3 cellular contexts compared by ENCODE assay signal in the genomic region with DNA sequence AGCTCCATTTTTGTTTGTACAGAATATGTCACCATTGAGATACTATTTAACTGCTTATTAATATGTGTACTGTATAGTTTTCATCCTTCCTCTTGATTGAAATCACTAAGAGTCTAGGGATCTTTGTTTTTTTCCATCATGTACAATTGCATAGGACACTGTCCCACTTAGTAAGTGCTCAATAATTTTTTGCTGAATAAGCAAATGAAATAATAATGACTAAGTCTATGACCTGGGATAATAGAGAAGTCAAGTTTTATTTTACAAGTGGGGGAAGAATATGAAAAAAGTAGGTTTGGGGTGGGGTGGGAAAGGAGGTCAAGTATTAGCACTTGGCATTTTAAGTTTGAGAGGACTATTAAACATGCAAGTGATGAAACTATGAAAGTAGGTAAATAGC.
TF ChIP-seq lines count a peak whose summit lies in the region.

No MANE protein-coding gene starts in this region.

TF ChIP-seq in A549, 52 proteins besides CTCF, POLR2A, EP300 and RAD21:
- no peak for TF ChIP-seq RARB (CRISPR knock-in tag; IDR thresholded peaks at IDR 0.05)
- TF ChIP-seq MAFK (IDR thresholded peaks at IDR 0.05; ENCODE audit: partially characterized antibody) = peak; percentile 83

TF ChIP-seq in IMR-90, 13 proteins besides CTCF, POLR2A, EP300 and RAD21:
- TF ChIP-seq NFE2L2 (IDR thresholded peaks at IDR 0.05; ENCODE audit: low read depth, low read length) (no peak), CHD1 (IDR thresholded peaks at IDR 0.05; ENCODE audit: low read depth, low read length) (no peak), MAFK (IDR thresholded peaks at IDR 0.05; ENCODE audit: low read depth, low read length) (peak; percentile 88)
- TF ChIP-seq, protein P1, sequence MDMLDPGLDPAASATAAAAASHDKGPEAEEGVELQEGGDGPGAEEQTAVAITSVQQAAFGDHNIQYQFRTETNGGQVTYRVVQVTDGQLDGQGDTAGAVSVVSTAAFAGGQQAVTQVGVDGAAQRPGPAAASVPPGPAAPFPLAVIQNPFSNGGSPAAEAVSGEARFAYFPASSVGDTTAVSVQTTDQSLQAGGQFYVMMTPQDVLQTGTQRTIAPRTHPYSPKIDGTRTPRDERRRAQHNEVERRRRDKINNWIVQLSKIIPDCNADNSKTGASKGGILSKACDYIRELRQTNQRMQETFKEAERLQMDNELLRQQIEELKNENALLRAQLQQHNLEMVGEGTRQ (IDR thresholded peaks at IDR 0.05; ENCODE audit: low read depth, low read length) = no peak
- TF ChIP-seq, protein P2, sequence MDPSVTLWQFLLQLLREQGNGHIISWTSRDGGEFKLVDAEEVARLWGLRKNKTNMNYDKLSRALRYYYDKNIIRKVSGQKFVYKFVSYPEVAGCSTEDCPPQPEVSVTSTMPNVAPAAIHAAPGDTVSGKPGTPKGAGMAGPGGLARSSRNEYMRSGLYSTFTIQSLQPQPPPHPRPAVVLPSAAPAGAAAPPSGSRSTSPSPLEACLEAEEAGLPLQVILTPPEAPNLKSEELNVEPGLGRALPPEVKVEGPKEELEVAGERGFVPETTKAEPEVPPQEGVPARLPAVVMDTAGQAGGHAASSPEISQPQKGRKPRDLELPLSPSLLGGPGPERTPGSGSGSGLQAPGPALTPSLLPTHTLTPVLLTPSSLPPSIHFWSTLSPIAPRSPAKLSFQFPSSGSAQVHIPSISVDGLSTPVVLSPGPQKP (IDR thresholded peaks at IDR 0.05; ENCODE audit: borderline replicate concordance, low read depth, low read length) = no peak

TF ChIP-seq in H1, 55 proteins besides CTCF, POLR2A, EP300 and RAD21:
- no peak for TF ChIP-seq ZNF274 (IDR thresholded peaks at IDR 0.05; ENCODE audit: borderline replicate concordance, extremely low read depth, low read length)
- peak; percentile 52; the same call in 1 of the 2 replicates for TF ChIP-seq MAFK (IDR thresholded peaks at IDR 0.05; ENCODE audit: low read depth, low read length)
